Comparison of ENCODE assay signal across 21 cellular contexts in genomic region chrX:78322863-78323262, GRCh38. TPM values are rescaled to one million over a fixed set of nuclear protein-coding genes. Genes with fewer than 3 reads are reported as not detected.
DNase-seq lines count a peak whose midpoint lies in the region; ATAC-seq and TF ChIP-seq lines count a peak whose summit lies in the region.
"Had no signal": no experiment of that assay in that cellular context is flagged by ENCODE, and none has a peak within 500 bp of the region (broad histone marks: within the 10 kb centered on the region; RNA-seq: fewer than 3 reads in every experiment).

No MANE protein-coding gene starts in this region.

- H3K27ac Mint-ChIP-seq in activated CD4-positive, alpha-beta T cell treated with anti-CD3 and anti-CD28 coated beads, Interleukin-2, amount 10 ng/mL, durations not matched to agents 24 days and 14 days, result peak overlapping the region; percentile 96
- peak overlapping the region; percentile 82 for H3K27ac Mint-ChIP-seq in activated CD4-positive, alpha-beta memory T cell treated with anti-CD3 and anti-CD28 coated beads, Interleukin-2, amount 10 ng/mL, durations not matched to agents 7 days and 5 days
- H3K27ac Mint-ChIP-seq in naive thymus-derived CD8-positive, alpha-beta T cell, result peak overlapping the region in 4 of 10 donors; percentile 13 to 80 (median 36)
- H3K27ac Mint-ChIP-seq: WTC11 had no signal

- TF ChIP-seq CTCF in neutrophil (IDR thresholded peaks at IDR 0.05), result no peak

- H3K9me3 ChIP-seq in Karpas-422 (ENCODE audit: low read length), result no peaks in the 10 kb centered on the region
- no peaks in the 10 kb centered on the region for H3K9me3 ChIP-seq in neutrophil
- H3K9me3 ChIP-seq: A549, SK-N-SH had no signal

- peaks cover 36% of the 10 kb centered on the region for H3K4me1 Mint-ChIP-seq in activated CD4-positive, alpha-beta T cell treated with anti-CD3 and anti-CD28 coated beads, Interleukin-2, amount 10 ng/mL, durations not matched to agents 24 days and 14 days
- peaks cover 40% of the 10 kb centered on the region for H3K4me1 Mint-ChIP-seq in activated CD4-positive, alpha-beta memory T cell treated with anti-CD3 and anti-CD28 coated beads, Interleukin-2, amount 10 ng/mL, durations not matched to agents 7 days and 5 days
- peaks cover 13 to 49% (median 32%) of the 10 kb centered on the region in 4 donors for H3K4me1 Mint-ChIP-seq in naive thymus-derived CD8-positive, alpha-beta T cell

- no peak for ATAC-seq in GM21723 (IDR thresholded peaks at IDR 0.05; ENCODE audit: unreplicated experiment)
- ATAC-seq in naive thymus-derived CD8-positive, alpha-beta T cell, result no peak
- ATAC-seq: A549, WTC11 had no signal

- H3K4me3 ChIP-seq in Karpas-422 (ENCODE audit: low read length), result no peak overlapping the region
- no peak overlapping the region for H3K4me3 ChIP-seq in neutrophil (ENCODE audit: low read depth in 1 of 2, low read length in 1 of 2)
- H3K4me3 ChIP-seq: A549, lung had no signal

- no peak for DNase-seq in activated CD4-positive, alpha-beta T cell treated with anti-CD3 and anti-CD28 coated beads, Interleukin-2, amount 10 ng/mL, durations not matched to agents 24 days and 14 days
- DNase-seq in activated CD4-positive, alpha-beta T cell treated with anti-CD3 and anti-CD28 coated beads for 1 hour, result no peak
- DNase-seq in Karpas-422 (peak; percentile 51), iPS-NIHi7 (ENCODE audit: extremely low spot score) (no peak)
- no peak for DNase-seq in activated CD4-positive, alpha-beta memory T cell treated with anti-CD3 and anti-CD28 coated beads, Interleukin-2, amount 10 ng/mL, durations not matched to agents 7 days and 5 days
- no peak for DNase-seq in naive thymus-derived CD8-positive, alpha-beta T cell
- DNase-seq: activated effector memory CD4-positive, alpha-beta T cell treated with Interleukin-2 at 50 U/mL for 16 hours; DMS 273 treated with DMSO at 0.1 percent for 48 hours; effector CD8-positive, alpha-beta T cell; foreskin fibroblast; KBM-7; nucleus accumbens; SK-N-SH; small intestine; substantia nigra had no signal

- POLR2A ChIA-PET in activated CD4-positive, alpha-beta memory T cell treated with anti-CD3 and anti-CD28 coated beads, Interleukin-2, amount 10 ng/mL, durations not matched to agents 7 days and 5 days (lab: Charles Lee), result interaction anchor here (0.8 to 1.7 kb wide), 3 partner anchors 8 to 219 kb away, joined by 3 to 7 read pairs (median 4); partner anchors contain the start of gene PGK1
- POLR2A ChIA-PET in naive thymus-derived CD8-positive, alpha-beta T cell (lab: Charles Lee), result no interaction called here

- CTCF ChIA-PET in activated CD4-positive, alpha-beta memory T cell treated with anti-CD3 and anti-CD28 coated beads, Interleukin-2, amount 10 ng/mL, durations not matched to agents 7 days and 5 days (lab: Charles Lee), result no interaction called here

- peak overlapping the region; percentile 86 for H3K4me3 Mint-ChIP-seq in activated CD4-positive, alpha-beta T cell treated with anti-CD3 and anti-CD28 coated beads, Interleukin-2, amount 10 ng/mL, durations not matched to agents 24 days and 14 days
- H3K4me3 Mint-ChIP-seq in activated CD4-positive, alpha-beta memory T cell treated with anti-CD3 and anti-CD28 coated beads, Interleukin-2, amount 10 ng/mL, durations not matched to agents 7 days and 5 days, result peak overlapping the region; percentile 60
- H3K4me3 Mint-ChIP-seq in naive thymus-derived CD8-positive, alpha-beta T cell, result peak overlapping the region in 3 of 10 donors; percentile 1 to 58 (median 9)
- H3K4me3 Mint-ChIP-seq: WTC11 had no signal

- H3K36me3 Mint-ChIP-seq in activated CD4-positive, alpha-beta T cell treated with anti-CD3 and anti-CD28 coated beads, Interleukin-2, amount 10 ng/mL, durations not matched to agents 24 days and 14 days (ENCODE audit: low read depth), result peaks cover 36% of the 10 kb centered on the region
- peaks cover 25% of the 10 kb centered on the region for H3K36me3 Mint-ChIP-seq in activated CD4-positive, alpha-beta memory T cell treated with anti-CD3 and anti-CD28 coated beads, Interleukin-2, amount 10 ng/mL, durations not matched to agents 7 days and 5 days (ENCODE audit: low read depth)
- no peaks in the 10 kb centered on the region for H3K36me3 Mint-ChIP-seq in naive thymus-derived CD8-positive, alpha-beta T cell
- H3K36me3 Mint-ChIP-seq: WTC11 had no signal

- H3K4me1 ChIP-seq in Karpas-422 (ENCODE audit: low read length) (peaks cover 45% of the 10 kb centered on the region), neutrophil (ENCODE audit: control insufficient read depth in 1 of 2, insufficient read depth in 1 of 2, low read depth in 1 of 2, low read length in 1 of 2) (peaks cover 38 to 50% of the 10 kb centered on the region in 2 experiments)
- H3K4me1 ChIP-seq: A549 had no signal

- peak overlapping the region; percentile 28 for H3K4me2 ChIP-seq in Karpas-422 (ENCODE audit: low read depth, low read length, poor library complexity, severe bottlenecking)
- H3K4me2 ChIP-seq: A549, SK-N-SH had no signal

- no peak overlapping the region for H3K9ac ChIP-seq in Karpas-422 (ENCODE audit: low read length)
- H3K9ac ChIP-seq: SK-N-SH had no signal

- no peaks in the 10 kb centered on the region for H3K9me2 ChIP-seq in Karpas-422 (replicated peaks; ENCODE audit: insufficient read depth, low read length)
- H3K9me2 ChIP-seq: SK-N-SH had no signal

- intact Hi-C loops in activated CD4-positive, alpha-beta T cell treated with anti-CD3 and anti-CD28 coated beads, Interleukin-2, amount 10 ng/mL, durations not matched to agents 24 days and 14 days (cut with micrococcal nuclease), result loop anchor here (1.0 to 10.0 kb wide), 8 partner anchors 9 to 1042 kb away; partner anchors contain the start of genes ATP7A, ITM2A and PGK1

- no peak overlapping the region for H3K27ac ChIP-seq in Karpas-422 (ENCODE audit: low read length)
- H3K27ac ChIP-seq in neutrophil, result peak overlapping the region; percentile 58
- H3K27ac ChIP-seq: A549 had no signal

- no peak overlapping the region for H2AFZ ChIP-seq in Karpas-422 (ENCODE audit: low read length)

- H3K27me3 Mint-ChIP-seq in activated CD4-positive, alpha-beta T cell treated with anti-CD3 and anti-CD28 coated beads, Interleukin-2, amount 10 ng/mL, durations not matched to agents 24 days and 14 days, result no peaks in the 10 kb centered on the region
- H3K27me3 Mint-ChIP-seq in activated CD4-positive, alpha-beta memory T cell treated with anti-CD3 and anti-CD28 coated beads, Interleukin-2, amount 10 ng/mL, durations not matched to agents 7 days and 5 days, result no peaks in the 10 kb centered on the region
- no peaks in the 10 kb centered on the region for H3K27me3 Mint-ChIP-seq in naive thymus-derived CD8-positive, alpha-beta T cell

- no peaks in the 10 kb centered on the region for H3K27me3 ChIP-seq in Karpas-422 (ENCODE audit: low read length)
- no peaks in the 10 kb centered on the region for H3K27me3 ChIP-seq in neutrophil

- no peaks in the 10 kb centered on the region for H3K79me2 ChIP-seq in Karpas-422 (ENCODE audit: low read length)

- H4K20me1 ChIP-seq in Karpas-422 (ENCODE audit: insufficient read depth, low read depth, low read length), result no peaks in the 10 kb centered on the region

- H3K36me3 ChIP-seq in Karpas-422 (ENCODE audit: insufficient read depth, low read length) (no peaks in the 10 kb centered on the region), neutrophil (no peaks in the 10 kb centered on the region)

- H3K9me3 Mint-ChIP-seq in activated CD4-positive, alpha-beta T cell treated with anti-CD3 and anti-CD28 coated beads, Interleukin-2, amount 10 ng/mL, durations not matched to agents 24 days and 14 days, result peaks cover 6% of the 10 kb centered on the region
- H3K9me3 Mint-ChIP-seq in activated CD4-positive, alpha-beta memory T cell treated with anti-CD3 and anti-CD28 coated beads, Interleukin-2, amount 10 ng/mL, durations not matched to agents 7 days and 5 days, result peaks cover 3% of the 10 kb centered on the region
- H3K9me3 Mint-ChIP-seq in naive thymus-derived CD8-positive, alpha-beta T cell, result peaks cover 0 to 2% (median 0%) of the 10 kb centered on the region in 9 donors
- H3K9me3 Mint-ChIP-seq: WTC11 had no signal

RNA-seq across cellular contexts. Expression of gene CYSLTR1, which starts 4.5 kb away (rescaled TPM):
- total RNA-seq in activated CD4-positive, alpha-beta T cell treated with anti-CD3 and anti-CD28 coated beads, Interleukin-2, amount 10 ng/mL, durations not matched to agents 24 days and 14 days, result 16.1 and 17.2 TPM in 2 replicates
- total RNA-seq in Karpas-422 (2014; rRNA removed; shearing (Covaris generic); ENCODE audit: low replicate concordance), result 1.2 and 2.2 TPM in 2 replicates
- 10 to 100 TPM; 14.4 to 15.7 TPM for total RNA-seq in activated CD4-positive, alpha-beta memory T cell treated with anti-CD3 and anti-CD28 coated beads, Interleukin-2, amount 10 ng/mL, durations not matched to agents 7 days and 5 days
- 1 to 10 TPM in 1 of 2 experiments, under 1 TPM in 1; 0.80 to 1.1 TPM for total RNA-seq in naive thymus-derived CD8-positive, alpha-beta T cell
- under 1 TPM; 0.50 to 0.85 (median 0.73) TPM for polyA plus RNA-seq in naive thymus-derived CD8-positive, alpha-beta T cell
- total RNA-seq: bronchial epithelial cell had no signal
- polyA plus RNA-seq: A549, SK-N-SH had no signal
